29 cellular contexts compared by ENCODE assay signal in the genomic region with DNA sequence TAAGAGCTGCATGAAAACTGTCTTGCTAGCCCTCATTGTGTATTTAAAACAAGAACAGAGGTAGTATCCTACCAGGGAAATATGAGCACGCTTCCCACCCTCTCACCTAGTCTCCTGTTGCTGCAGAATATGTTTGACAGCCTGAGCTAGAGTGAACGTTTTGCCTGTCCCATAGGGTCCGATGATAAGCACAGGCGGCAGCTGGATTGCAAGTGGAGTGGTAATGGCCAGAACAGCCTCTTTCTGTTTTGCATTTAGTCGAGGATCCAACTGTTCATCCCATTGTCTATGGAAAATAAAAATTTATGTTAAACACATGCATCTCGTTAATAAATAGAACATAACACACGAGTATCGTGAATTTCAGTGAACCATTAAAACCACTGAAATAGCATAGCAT.
"Had no signal": no experiment of that assay in that cellular context is flagged by ENCODE, and none has a peak within 500 bp of the region (broad histone marks: within the 10 kb centered on the region; RNA-seq: fewer than 3 reads in every experiment).

No MANE protein-coding gene starts in this region.

- DNase-seq: activated CD4-positive, alpha-beta memory T cell treated with anti-CD3 and anti-CD28 coated beads, Interleukin-2, amount 10 ng/mL, durations not matched to agents 7 days and 5 days; activated CD4-positive, alpha-beta T cell treated with anti-CD3 and anti-CD28 coated beads for 1 hour; activated CD4-positive, alpha-beta T cell treated with anti-CD3 and anti-CD28 coated beads for 4 hours; activated CD4-positive, alpha-beta T cell treated with anti-CD3 and anti-CD28 coated beads, Interleukin-2, amount 10 ng/mL, durations not matched to agents 7 days and 5 days; activated CD4-positive, alpha-beta T cell treated with anti-CD3 and anti-CD28 coated beads, Interleukin-2, amount 50 U/mL, for 4 hours; activated CD8-positive, alpha-beta memory T cell treated with anti-CD3 and anti-CD28 coated beads, Interleukin-2, amount 50 U/mL, for 48 hours; activated gamma-delta T cell; activated naive CD4-positive, alpha-beta T cell; activated naive CD4-positive, alpha-beta T cell treated with anti-CD3 and anti-CD28 coated beads, Interleukin-2, amount 10 ng/mL, durations not matched to agents 7 days and 5 days; activated naive CD8-positive, alpha-beta T cell treated with anti-CD3 and anti-CD28 coated beads, Interleukin-2, amount 10 ng/mL, durations not matched to agents 7 days and 5 days; activated T-cell treated with anti-CD3 and anti-CD28 coated beads for 4 hours; activated T-cell treated with anti-CD3 and anti-CD28 coated beads, Interleukin-2, amount 50 U/mL, for 24 hours; activated T-cell treated with anti-CD3 and anti-CD28 coated beads, Interleukin-2, amount 50 U/mL, for 72 hours; central memory CD4-positive, alpha-beta T cell; dorsolateral prefrontal cortex; effector memory CD4-positive, alpha-beta T cell; endodermal cell; foreskin keratinocyte; gastrocnemius medialis; heart right ventricle; T-helper 2 cell had no signal

- H3K27ac Mint-ChIP-seq: activated CD4-positive, alpha-beta memory T cell treated with anti-CD3 and anti-CD28 coated beads, Interleukin-2, amount 10 ng/mL, durations not matched to agents 7 days and 5 days; activated CD4-positive, alpha-beta T cell treated with anti-CD3 and anti-CD28 coated beads, Interleukin-2, amount 10 ng/mL, durations not matched to agents 7 days and 5 days; activated naive CD4-positive, alpha-beta T cell treated with anti-CD3 and anti-CD28 coated beads, Interleukin-2, amount 10 ng/mL, durations not matched to agents 7 days and 5 days; activated naive CD4-positive, alpha-beta T cell treated with anti-CD3 and anti-CD28 coated beads, Interleukin-2, amount 50 U/mL, for 72 hours; activated naive CD8-positive, alpha-beta T cell treated with anti-CD3 and anti-CD28 coated beads, Interleukin-2, amount 10 ng/mL, durations not matched to agents 7 days and 5 days; activated T-cell treated with anti-CD3 and anti-CD28 coated beads, Interleukin-2, amount 50 U/mL, for 24 hours; activated T-cell treated with anti-CD3 and anti-CD28 coated beads, Interleukin-2, amount 50 U/mL, for 72 hours; dendritic cell treated with granulocyte-macrophage colony-stimulating factor and Interleukin-4, amounts not matched to agents 40 ng/mL and 50 ng/mL, for 4 days; endodermal cell had no signal

- H3K27ac ChIP-seq: ascending aorta, breast epithelium, cardiac muscle cell, coronary artery, dorsolateral prefrontal cortex, foreskin keratinocyte, gastrocnemius medialis, heart right ventricle had no signal

- H3K27me3 ChIP-seq: ascending aorta, breast epithelium, cardiac muscle cell, dorsolateral prefrontal cortex, foreskin keratinocyte, gastrocnemius medialis, heart right ventricle had no signal

- H3K4me1 Mint-ChIP-seq: endodermal cell had no signal

- H3K36me3 ChIP-seq: breast epithelium had no signal

- ATAC-seq: activated naive CD4-positive, alpha-beta T cell treated with anti-CD3 and anti-CD28 coated beads, Interleukin-2, amount 50 U/mL, for 72 hours; activated T-cell treated with anti-CD3 and anti-CD28 coated beads, Interleukin-2, amount 50 U/mL, for 72 hours; esophagus mucosa; foreskin keratinocyte; heart right ventricle had no signal

- H3K9me3 ChIP-seq: ascending aorta, breast epithelium, gastrocnemius medialis, heart right ventricle had no signal

- H3K4me1 ChIP-seq: ascending aorta, breast epithelium, foreskin keratinocyte had no signal

- H3K4me3 ChIP-seq: ascending aorta, breast epithelium, cardiac muscle cell, coronary artery, dorsolateral prefrontal cortex, gastrocnemius medialis, heart right ventricle had no signal

- H3K27me3 Mint-ChIP-seq: activated CD4-positive, alpha-beta memory T cell treated with anti-CD3 and anti-CD28 coated beads, Interleukin-2, amount 10 ng/mL, durations not matched to agents 7 days and 5 days; activated CD4-positive, alpha-beta T cell treated with anti-CD3 and anti-CD28 coated beads, Interleukin-2, amount 10 ng/mL, durations not matched to agents 7 days and 5 days; activated naive CD4-positive, alpha-beta T cell treated with anti-CD3 and anti-CD28 coated beads, Interleukin-2, amount 10 ng/mL, durations not matched to agents 7 days and 5 days; activated naive CD8-positive, alpha-beta T cell treated with anti-CD3 and anti-CD28 coated beads, Interleukin-2, amount 10 ng/mL, durations not matched to agents 7 days and 5 days; activated T-cell treated with anti-CD3 and anti-CD28 coated beads, Interleukin-2, amount 50 U/mL, for 24 hours; brain; dendritic cell treated with granulocyte-macrophage colony-stimulating factor and Interleukin-4, amounts not matched to agents 40 ng/mL and 50 ng/mL, for 4 days had no signal

- H3K4me3 Mint-ChIP-seq: activated CD4-positive, alpha-beta memory T cell treated with anti-CD3 and anti-CD28 coated beads, Interleukin-2, amount 10 ng/mL, durations not matched to agents 7 days and 5 days; activated CD4-positive, alpha-beta T cell treated with anti-CD3 and anti-CD28 coated beads, Interleukin-2, amount 10 ng/mL, durations not matched to agents 7 days and 5 days; activated naive CD4-positive, alpha-beta T cell treated with anti-CD3 and anti-CD28 coated beads, Interleukin-2, amount 10 ng/mL, durations not matched to agents 7 days and 5 days; activated naive CD8-positive, alpha-beta T cell treated with anti-CD3 and anti-CD28 coated beads, Interleukin-2, amount 10 ng/mL, durations not matched to agents 7 days and 5 days; activated T-cell treated with anti-CD3 and anti-CD28 coated beads, Interleukin-2, amount 50 U/mL, for 24 hours; activated T-cell treated with anti-CD3 and anti-CD28 coated beads, Interleukin-2, amount 50 U/mL, for 72 hours; brain; dendritic cell treated with granulocyte-macrophage colony-stimulating factor and Interleukin-4, amounts not matched to agents 40 ng/mL and 50 ng/mL, for 4 days; endodermal cell had no signal

- H3K9me3 Mint-ChIP-seq: activated CD4-positive, alpha-beta T cell treated with anti-CD3 and anti-CD28 coated beads, Interleukin-2, amount 10 ng/mL, durations not matched to agents 7 days and 5 days; activated naive CD4-positive, alpha-beta T cell treated with anti-CD3 and anti-CD28 coated beads, Interleukin-2, amount 50 U/mL, for 72 hours; activated T-cell treated with anti-CD3 and anti-CD28 coated beads, Interleukin-2, amount 50 U/mL, for 24 hours; dendritic cell treated with granulocyte-macrophage colony-stimulating factor and Interleukin-4, amounts not matched to agents 40 ng/mL and 50 ng/mL, for 4 days; endodermal cell had no signal
